In genomic region chr6:132494954-132495353, GRCh38 we compare ENCODE assay signal across 16 cellular contexts. TPM values are rescaled to one million over a fixed set of nuclear protein-coding genes. Genes with fewer than 3 reads are reported as not detected.
DNase-seq lines count a peak whose midpoint lies in the region; ATAC-seq and TF ChIP-seq lines count a peak whose summit lies in the region.
"Had no signal": no experiment of that assay in that cellular context is flagged by ENCODE, and none has a peak within 500 bp of the region (broad histone marks: within the 10 kb centered on the region; RNA-seq: fewer than 3 reads in every experiment).

No MANE protein-coding gene starts in this region.

- H3K27me3 ChIP-seq in CD4-positive, alpha-beta T cell (ENCODE audit: control insufficient read depth, insufficient read depth, low read length): no peaks in the 10 kb centered on the region
- H3K27me3 ChIP-seq: brain microvascular endothelial cell, MG63 had no signal

- no peak for TF ChIP-seq CTCF in CD4-positive, alpha-beta T cell (IDR thresholded peaks at IDR 0.05)

- peak overlapping the region; percentile 3 for H3K27ac Mint-ChIP-seq in CD4-positive, alpha-beta T cell
- H3K27ac Mint-ChIP-seq in activated T-helper 2 cell treated with anti-CD3 and anti-CD28 coated beads, Interferon-gamma antibody, Interleukin-2, Interleukin-4, amounts not matched to agents 10 μg/mL and 5 μg/mL and 100 μg/mL, durations not matched to agents 14 hours and 24 hours and 36 hours: peak overlapping the region; percentile 1
- H3K27ac Mint-ChIP-seq: endodermal cell had no signal

- no peak overlapping the region for H3K27ac ChIP-seq in CD4-positive, alpha-beta T cell (ENCODE audit: low read depth, low read length)
- H3K27ac ChIP-seq: brain microvascular endothelial cell, psoas muscle had no signal

- POLR2A ChIA-PET in CD4-positive, alpha-beta T cell (lab: Charles Lee): interaction anchor here (1.2 kb wide), 1 partner anchor 18 kb away, joined by 5 read pairs; the partner anchor contains the start of gene STX7

- no peaks in the 10 kb centered on the region for H3K27me3 Mint-ChIP-seq in CD4-positive, alpha-beta T cell
- no peaks in the 10 kb centered on the region for H3K27me3 Mint-ChIP-seq in activated T-helper 2 cell treated with anti-CD3 and anti-CD28 coated beads, Interferon-gamma antibody, Interleukin-2, Interleukin-4, amounts not matched to agents 10 μg/mL and 5 μg/mL and 100 μg/mL, durations not matched to agents 14 hours and 24 hours and 36 hours (ENCODE audit: low read depth)

- H3K4me3 Mint-ChIP-seq in CD4-positive, alpha-beta T cell: no peak overlapping the region
- H3K4me3 Mint-ChIP-seq in activated T-helper 2 cell treated with anti-CD3 and anti-CD28 coated beads, Interferon-gamma antibody, Interleukin-2, Interleukin-4, amounts not matched to agents 10 μg/mL and 5 μg/mL and 100 μg/mL, durations not matched to agents 14 hours and 24 hours and 36 hours (ENCODE audit: low read depth): no peak overlapping the region
- H3K4me3 Mint-ChIP-seq: endodermal cell had no signal

- ATAC-seq in CD4-positive, alpha-beta T cell (ENCODE audit: poor library complexity): no peak
- ATAC-seq in GM18511 (IDR thresholded peaks at IDR 0.05; ENCODE audit: unreplicated experiment): peak; percentile 32
- peak; percentile 23 for ATAC-seq in HG02885 (IDR thresholded peaks at IDR 0.05; ENCODE audit: poor library complexity, unreplicated experiment)
- no peak for ATAC-seq in HG02884 (IDR thresholded peaks at IDR 0.05; ENCODE audit: unreplicated experiment)
- ATAC-seq in HG02840 (IDR thresholded peaks at IDR 0.05; ENCODE audit: low FRiP score, unreplicated experiment): no peak
- ATAC-seq: psoas muscle had no signal

- peaks cover 6% of the 10 kb centered on the region for H3K9me3 Mint-ChIP-seq in CD4-positive, alpha-beta T cell
- H3K9me3 Mint-ChIP-seq in activated T-helper 2 cell treated with anti-CD3 and anti-CD28 coated beads, Interferon-gamma antibody, Interleukin-2, Interleukin-4, amounts not matched to agents 10 μg/mL and 5 μg/mL and 100 μg/mL, durations not matched to agents 14 hours and 24 hours and 36 hours: peaks cover 6% of the 10 kb centered on the region

- intact Hi-C loops in CD4-positive, alpha-beta T cell (cut with DNase I, micrococcal nuclease): no loop called here
- intact Hi-C loops in activated T-helper 2 cell treated with anti-CD3 and anti-CD28 coated beads, Interferon-gamma antibody, Interleukin-2, Interleukin-4, amounts not matched to agents 10 μg/mL and 5 μg/mL and 100 μg/mL, durations not matched to agents 14 hours and 24 hours and 36 hours (cut with micrococcal nuclease): loop anchor here (10.0 kb wide), 2 partner anchors 130 to 810 kb away; no protein-coding TSS in a partner anchor

- H3K36me3 Mint-ChIP-seq in CD4-positive, alpha-beta T cell (ENCODE audit: low read depth): peaks cover 59% of the 10 kb centered on the region
- H3K36me3 Mint-ChIP-seq in activated T-helper 2 cell treated with anti-CD3 and anti-CD28 coated beads, Interferon-gamma antibody, Interleukin-2, Interleukin-4, amounts not matched to agents 10 μg/mL and 5 μg/mL and 100 μg/mL, durations not matched to agents 14 hours and 24 hours and 36 hours (ENCODE audit: low read depth): peaks cover 29% of the 10 kb centered on the region

- CTCF ChIA-PET in CD4-positive, alpha-beta T cell (lab: Charles Lee): interaction anchor here (2.1 kb wide), 1 partner anchor 11 kb away, joined by 7 read pairs; no protein-coding TSS in a partner anchor

- no peaks in the 10 kb centered on the region for H3K9me3 ChIP-seq in CD4-positive, alpha-beta T cell (ENCODE audit: control insufficient read depth, low read length)
- H3K9me3 ChIP-seq: psoas muscle, SK-N-SH had no signal

- peaks cover 54% of the 10 kb centered on the region for H3K4me1 Mint-ChIP-seq in CD4-positive, alpha-beta T cell (ENCODE audit: low read depth)
- H3K4me1 Mint-ChIP-seq in activated T-helper 2 cell treated with anti-CD3 and anti-CD28 coated beads, Interferon-gamma antibody, Interleukin-2, Interleukin-4, amounts not matched to agents 10 μg/mL and 5 μg/mL and 100 μg/mL, durations not matched to agents 14 hours and 24 hours and 36 hours (ENCODE audit: low read depth): peaks cover 37% of the 10 kb centered on the region

- DNase-seq in CD4-positive, alpha-beta T cell: no peak
- no peak for DNase-seq in activated T-helper 2 cell treated with anti-CD3 and anti-CD28 coated beads, Interferon-gamma antibody, Interleukin-2, Interleukin-4, amounts not matched to agents 10 μg/mL and 5 μg/mL and 100 μg/mL, durations not matched to agents 14 hours and 24 hours and 36 hours (ENCODE audit: low spot score)
- no peak for DNase-seq in nucleus accumbens (lab: John Stamatoyannopoulos, UW)
- no peak for DNase-seq in D341Med (ENCODE audit: low spot score)
- DNase-seq: activated effector memory CD4-positive, alpha-beta T cell treated with Interleukin-2 at 50 U/mL for 16 hours; brain microvascular endothelial cell; endodermal cell; islet precursor cell; MG63; psoas muscle; SK-N-SH had no signal

RNA-seq across cellular contexts. Expression of gene STX7, which starts 18.0 kb away (rescaled TPM):
- 1 to 10 TPM; 4.3 to 5.9 TPM for total RNA-seq in CD4-positive, alpha-beta T cell
- total RNA-seq in activated T-helper 2 cell treated with anti-CD3 and anti-CD28 coated beads, Interferon-gamma antibody, Interleukin-2, Interleukin-4, amounts not matched to agents 10 μg/mL and 5 μg/mL and 100 μg/mL, durations not matched to agents 14 hours and 24 hours and 36 hours: 18.9 and 21.5 TPM in 2 replicates

RNA-seq across cellular contexts. Expression of gene TAAR9, which starts 43.1 kb away (rescaled TPM):
- not detected for total RNA-seq in CD4-positive, alpha-beta T cell
- not detected in 2 replicates for total RNA-seq in activated T-helper 2 cell treated with anti-CD3 and anti-CD28 coated beads, Interferon-gamma antibody, Interleukin-2, Interleukin-4, amounts not matched to agents 10 μg/mL and 5 μg/mL and 100 μg/mL, durations not matched to agents 14 hours and 24 hours and 36 hours
- total RNA-seq: endodermal cell, glomerular endothelial cell, psoas muscle had no signal

RNA-seq across cellular contexts. Expression of gene TAAR8, which starts 57.5 kb away (rescaled TPM):
- not detected for total RNA-seq in CD4-positive, alpha-beta T cell
- not detected in 2 replicates for total RNA-seq in activated T-helper 2 cell treated with anti-CD3 and anti-CD28 coated beads, Interferon-gamma antibody, Interleukin-2, Interleukin-4, amounts not matched to agents 10 μg/mL and 5 μg/mL and 100 μg/mL, durations not matched to agents 14 hours and 24 hours and 36 hours
- total RNA-seq: endodermal cell, glomerular endothelial cell, psoas muscle had no signal

Comparison
In these comparisons a context has a peak if more than half of its experiments do, and no peak if none do; other contexts are left out.
1. ATAC-seq: peak in GM18511 (single experiment) and HG02885 (single experiment); none in CD4-positive, alpha-beta T cell (single experiment), HG02884 (single experiment) and HG02840 (single experiment).